Comparison of ENCODE assay signal across 1 cellular context in the genomic region with DNA sequence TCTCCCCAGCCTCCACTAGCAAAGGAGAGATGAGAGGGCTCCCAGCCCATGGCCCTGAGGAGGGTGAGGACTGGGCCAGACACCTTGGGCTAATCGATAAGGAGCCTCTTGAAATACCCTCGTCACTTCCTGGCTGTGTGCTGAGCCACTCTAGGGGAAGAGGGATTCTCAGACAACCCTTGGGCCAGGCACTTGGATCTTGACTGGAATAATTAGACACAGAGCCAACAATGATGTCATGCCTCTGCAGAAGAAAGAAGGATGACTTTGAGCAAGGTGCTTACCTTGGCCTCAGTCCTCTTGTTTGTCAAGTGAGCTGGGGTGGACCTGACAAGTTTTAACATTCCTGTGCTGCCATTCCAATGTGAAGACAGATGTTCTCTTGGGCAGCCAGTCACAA.
A peak's percentile ranks its signal among the peaks of the same experiment; 100 is the strongest.
TF ChIP-seq lines count a peak whose summit lies in the region.

No MANE protein-coding gene starts in this region.

TF ChIP-seq in K562, 482 proteins besides CTCF, POLR2A, EP300 and RAD21 (continued from another document):
- TF ChIP-seq THAP12 (CRISPR knock-in tag; IDR thresholded peaks at IDR 0.05) (no peak), NELFE (IDR thresholded peaks at IDR 0.05; ENCODE audit: insufficient read depth, insufficient read length) (no peak), ZNF445 (CRISPR knock-in tag; IDR thresholded peaks at IDR 0.05; ENCODE audit: low read depth) (no peak), RBM34 (IDR thresholded peaks at IDR 0.05; ENCODE audit: borderline replicate concordance, insufficient read depth, low read length) (no peak), SETDB1 (IDR thresholded peaks at IDR 0.05; ENCODE audit: low read length) (no peak), NRF1 (conservative IDR thresholded peaks at IDR 0.05 in 1 of 2, IDR thresholded peaks at IDR 0.05 in 1 of 2) (no peak), CHD4 (IDR thresholded peaks at IDR 0.05; ENCODE audit: insufficient read depth, insufficient replicate concordance, low read depth, low read length, poor library complexity, severe bottlenecking) (no peak), HDAC6 (IDR thresholded peaks at IDR 0.05; ENCODE audit: low read depth, low read length) (no peak), ATF3 (IDR thresholded peaks at IDR 0.05) (0 out of 2 replicates have a peak, but pooled peaks have one; percentile 22), ATF3 (CRISPR knock-in tag; conservative IDR thresholded peaks at IDR 0.05) (no peak), SMC3 (conservative IDR thresholded peaks at IDR 0.05; ENCODE audit: insufficient read depth, low read depth, low read length) (no peak), ZNF311 (CRISPR knock-in tag; IDR thresholded peaks at IDR 0.05) (no peak), ATF7 (IDR thresholded peaks at IDR 0.05) (peak; percentile 19; the same call in 1 of the 2 replicates), HNRNPL (IDR thresholded peaks at IDR 0.05; ENCODE audit: low read depth, low read length) (no peak), L3MBTL2 (IDR thresholded peaks at IDR 0.05) (no peak), CBFA2T3 (IDR thresholded peaks at IDR 0.05) (peak; percentile 68; the same call in 1 of the 2 replicates), ZC3H8 (IDR thresholded peaks at IDR 0.05) (no peak)
